In the genomic region with DNA sequence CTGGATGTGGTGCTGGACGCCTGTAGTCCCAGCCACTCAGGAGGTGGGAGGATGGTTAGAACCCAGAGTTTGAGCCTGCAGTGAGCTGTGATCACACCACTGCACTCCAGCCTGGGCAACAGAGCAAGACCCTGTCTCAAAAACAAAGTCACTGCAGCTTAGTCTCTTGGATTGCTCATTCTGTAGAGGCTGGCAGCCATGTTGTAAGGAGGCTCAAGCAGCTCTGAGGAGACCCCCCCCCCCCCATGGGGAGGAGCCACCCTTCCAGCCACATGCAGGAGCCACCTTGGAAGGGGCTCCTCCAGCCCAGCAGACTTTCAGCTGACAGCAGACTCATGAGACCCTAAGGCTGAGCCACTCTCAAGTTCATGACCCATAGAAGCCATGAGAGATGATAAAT, we compare ENCODE assay signal across 15 cellular contexts.
DNase-seq lines count a peak whose midpoint lies in the region; ATAC-seq and TF ChIP-seq lines count a peak whose summit lies in the region.
"Had no signal": no experiment of that assay in that cellular context is flagged by ENCODE, and none has a peak within 500 bp of the region (broad histone marks: within the 10 kb centered on the region; RNA-seq: fewer than 3 reads in every experiment).

No MANE protein-coding gene starts in this region.

- CTCF ChIA-PET in MCF 10A (lab: Yijun Ruan, JAX), result no interaction called here
- CTCF ChIA-PET in HCT116 (lab: Charles Lee), result no interaction called here

- no peak for ATAC-seq in HCT116

- no peak overlapping the region for H2AFZ ChIP-seq in HCT116 (ENCODE audit: low read depth, low read length, poor library complexity, severe bottlenecking)
- H2AFZ ChIP-seq: GM23248 had no signal

- no peak for TF ChIP-seq CTCF in breast epithelium (IDR thresholded peaks at IDR 0.05)
- no peak for TF ChIP-seq CTCF in MCF 10A (IDR thresholded peaks at IDR 0.05; ENCODE audit: unreplicated experiment)
- no peak for TF ChIP-seq CTCF in HCT116 (IDR thresholded peaks at IDR 0.05 in 2 of 3, conservative IDR thresholded peaks at IDR 0.05 in 1 of 3; ENCODE audit: borderline replicate concordance in 1 of 3, insufficient read depth in 1 of 3, low read depth in 2 of 3, low read length in 2 of 3)
- TF ChIP-seq CTCF in progenitor cell of endocrine pancreas (IDR thresholded peaks at IDR 0.05; ENCODE audit: unreplicated experiment), result no peak
- no peak for TF ChIP-seq CTCF in nephron progenitor cell (IDR thresholded peaks at IDR 0.05)
- TF ChIP-seq CTCF in vagina (IDR thresholded peaks at IDR 0.05), result no peak

- no peaks in the 10 kb centered on the region for H3K4me1 Mint-ChIP-seq in MCF 10A (ENCODE audit: insufficient read depth, unreplicated experiment)
- peaks cover 22% of the 10 kb centered on the region for H3K4me1 Mint-ChIP-seq in progenitor cell of endocrine pancreas (ENCODE audit: low read depth)
- H3K4me1 Mint-ChIP-seq in nephron progenitor cell, result peaks cover 42% of the 10 kb centered on the region

- H3K36me3 Mint-ChIP-seq in MCF 10A (ENCODE audit: insufficient read depth, unreplicated experiment) (no peaks in the 10 kb centered on the region), progenitor cell of endocrine pancreas (ENCODE audit: insufficient read depth) (no peaks in the 10 kb centered on the region), nephron progenitor cell (ENCODE audit: low read depth) (no peaks in the 10 kb centered on the region)
- H3K36me3 Mint-ChIP-seq: CD4-positive, CD25-positive, alpha-beta regulatory T cell had no signal

- H3K4me3 Mint-ChIP-seq in MCF 10A (ENCODE audit: unreplicated experiment) (no peak overlapping the region), progenitor cell of endocrine pancreas (ENCODE audit: low read depth) (no peak overlapping the region), nephron progenitor cell (no peak overlapping the region)

- H3K4me2 ChIP-seq in BLaER1 (peak overlapping the region; percentile 84), HCT116 (ENCODE audit: low read length) (no peak overlapping the region)

- H3K9me3 Mint-ChIP-seq in MCF 10A (ENCODE audit: unreplicated experiment) (no peaks in the 10 kb centered on the region), progenitor cell of endocrine pancreas (ENCODE audit: low read depth) (no peaks in the 10 kb centered on the region), nephron progenitor cell (peaks cover 5% of the 10 kb centered on the region)

- no peaks in the 10 kb centered on the region for H3K79me2 ChIP-seq in HCT116 (ENCODE audit: insufficient read depth, low read length)

- H3K27ac ChIP-seq in breast epithelium (peak overlapping the region; percentile 88 to 94), BLaER1 (peak overlapping the region; percentile 93), HCT116 (ENCODE audit: low read depth, low read length) (no peak overlapping the region), vagina (no peak overlapping the region)
- H3K27ac ChIP-seq: GM23248 had no signal

- H3K27me3 Mint-ChIP-seq in MCF 10A (ENCODE audit: insufficient read depth, unreplicated experiment) (no peaks in the 10 kb centered on the region), progenitor cell of endocrine pancreas (peaks cover 4% of the 10 kb centered on the region), nephron progenitor cell (ENCODE audit: low read depth, poor library complexity) (peaks cover 37% of the 10 kb centered on the region)

- H3K27ac Mint-ChIP-seq in MCF 10A (ENCODE audit: low read depth, unreplicated experiment), result no peak overlapping the region
- peak overlapping the region; percentile 84 for H3K27ac Mint-ChIP-seq in progenitor cell of endocrine pancreas
- H3K27ac Mint-ChIP-seq in nephron progenitor cell, result no peak overlapping the region

- H3K4me1 ChIP-seq in breast epithelium, result peaks cover 0 to 4% of the 10 kb centered on the region in 2 donors
- H3K4me1 ChIP-seq in BLaER1, result peaks cover 97% of the 10 kb centered on the region
- H3K4me1 ChIP-seq in HCT116 (ENCODE audit: control insufficient read depth in 1 of 2, insufficient read depth in 2 of 2, low read length in 2 of 2), result no peaks in the 10 kb centered on the region
- peaks cover 24% of the 10 kb centered on the region for H3K4me1 ChIP-seq in vagina
- H3K4me1 ChIP-seq: HAP-1 had no signal

- H3K9ac ChIP-seq in BLaER1, result no peak overlapping the region
- no peak overlapping the region for H3K9ac ChIP-seq in HCT116 (ENCODE audit: low read length)
- H3K9ac ChIP-seq: GM23248 had no signal

- H3K36me3 ChIP-seq in breast epithelium, result no peaks in the 10 kb centered on the region
- no peaks in the 10 kb centered on the region for H3K36me3 ChIP-seq in BLaER1
- no peaks in the 10 kb centered on the region for H3K36me3 ChIP-seq in HCT116 (ENCODE audit: control insufficient read depth in 1 of 2, insufficient read depth in 2 of 2, low read length in 2 of 2)
- no peaks in the 10 kb centered on the region for H3K36me3 ChIP-seq in vagina
- H3K36me3 ChIP-seq: HAP-1 had no signal

- RAD21 ChIA-PET in HCT116 (lab: Charles Lee; ENCODE audit: low non-redundant PET in 1 of 2, low total read pairs in 2 of 2, uncharacterized antibody in 2 of 2, unreplicated experiment in 2 of 2), result no interaction called here

- intact Hi-C loops in breast epithelium (cut with DNase I; ENCODE audit: low total_unique reads) (loop anchor here (5.0 kb wide), 1 partner anchor 794 kb away; no protein-coding TSS in a partner anchor), MCF 10A (cut with micrococcal nuclease) (no loop called here), HCT116 (cut with micrococcal nuclease) (no loop called here), vagina (cut with DNase I) (no loop called here)

- H3K9me2 ChIP-seq in HCT116 (ENCODE audit: insufficient read depth), result no peaks in the 10 kb centered on the region

- H3K9me3 ChIP-seq in breast epithelium (no peaks in the 10 kb centered on the region), BLaER1 (peaks cover 6% of the 10 kb centered on the region; the same call in 1 of the 2 replicates), HCT116 (ENCODE audit: control insufficient read depth in 1 of 2, insufficient read depth in 1 of 2, low read depth in 1 of 2, low read length in 2 of 2) (peaks cover 0 to 6% of the 10 kb centered on the region in 2 experiments; a peak in 1 of 4 replicates), vagina (no peaks in the 10 kb centered on the region)
- H3K9me3 ChIP-seq: Caco-2, HAP-1 had no signal

- DNase-seq in breast epithelium (ENCODE audit: low spot score in 2 of 2) (no peak), MCF 10A (ENCODE audit: unreplicated experiment) (no peak), HCT116 (ENCODE audit: low read depth, low spot score) (no peak), progenitor cell of endocrine pancreas (ENCODE audit: low spot score, unreplicated experiment) (no peak), nephron progenitor cell (no peak), NCI-H1048 (lab: John Stamatoyannopoulos, UW) (no peak), vagina (ENCODE audit: extremely low spot score in 2 of 2) (no peak)
- DNase-seq: 8988T; C1 segment of cervical spinal cord; Caco-2; CD4-positive, CD25-positive, alpha-beta regulatory T cell; GDM1; GM23248 had no signal

- H3K27me3 ChIP-seq in breast epithelium (peaks cover 0 to 17% of the 10 kb centered on the region in 2 donors), BLaER1 (no peaks in the 10 kb centered on the region), HCT116 (ENCODE audit: insufficient read depth, low read length) (0 out of 2 replicates have a peak, but pooled peaks cover 6% of the 10 kb centered on the region), vagina (no peaks in the 10 kb centered on the region)

- BruUV-seq in MCF 10A (replicated peaks; lab: Mats Ljungman, UMichigan) (no TSS peak), HCT116 (replicated peaks; lab: Mats Ljungman, UMichigan) (no TSS peak)

- no peak for TF ChIP-seq RAD21 in HCT116 (IDR thresholded peaks at IDR 0.05; ENCODE audit: low read depth)

- H3K4me3 ChIP-seq in breast epithelium (no peak overlapping the region), BLaER1 (no peak overlapping the region), HCT116 (replicated peaks in 1 of 2; ENCODE audit: low read depth in 1 of 2, low read length in 2 of 2) (no peak overlapping the region), vagina (no peak overlapping the region)
- H3K4me3 ChIP-seq: GM23248, HAP-1 had no signal

- TF ChIP-seq POLR2A in breast epithelium (IDR thresholded peaks at IDR 0.05) (no peak), HCT116 (IDR thresholded peaks at IDR 0.05; ENCODE audit: borderline replicate concordance, extremely low read depth, insufficient read depth, insufficient read length) (no peak), vagina (IDR thresholded peaks at IDR 0.05) (no peak)

- POLR2A ChIA-PET in MCF 10A (lab: Yijun Ruan, JAX), result no interaction called here
- POLR2A ChIA-PET in HCT116 (lab: Charles Lee), result no interaction called here

- H4K20me1 ChIP-seq in BLaER1 (no peaks in the 10 kb centered on the region), HCT116 (ENCODE audit: insufficient read depth) (no peaks in the 10 kb centered on the region)

TF ChIP-seq in HCT116, 20 proteins besides CTCF, POLR2A, EP300 and RAD21:
- TF ChIP-seq TCF7L2 (IDR thresholded peaks at IDR 0.05; ENCODE audit: borderline replicate concordance, extremely low read depth, insufficient read depth, insufficient read length), result no peak
- TF ChIP-seq YY1 (IDR thresholded peaks at IDR 0.05; ENCODE audit: extremely low read depth, insufficient replicate concordance, low read depth, low read length), result peak; percentile 45

Comparison
In these comparisons a context has a peak if more than half of its experiments do, and no peak if none do; other contexts are left out.
1. H3K27ac ChIP-seq: peak in breast epithelium (2 of 2) and BLaER1 (single experiment); none in HCT116 (single experiment) and vagina (single experiment).